5 cellular contexts compared by ENCODE assay signal in genomic region chr3:197136744-197137143, GRCh38.
"Had no signal": no experiment of that assay in that cellular context is flagged by ENCODE, and none has a peak within 500 bp of the region (broad histone marks: within the 10 kb centered on the region; RNA-seq: fewer than 3 reads in every experiment).

No MANE protein-coding gene starts in this region.

- H3K4me2 ChIP-seq: KMS-11 had no signal

- H3K9ac ChIP-seq: KMS-11 had no signal

- FAIRE-seq: HTR-8/SVneo had no signal

- DNase-seq: KBM-7, KG1 had no signal

- H3K27ac ChIP-seq: HL-60, KMS-11 had no signal
